In genomic region chr20:6041808-6042265, GRCh38 we compare ENCODE assay signal across 31 cellular contexts. TPM values are rescaled to one million over a fixed set of nuclear protein-coding genes. Genes with fewer than 3 reads are reported as not detected.
"Had no signal": no experiment of that assay in that cellular context is flagged by ENCODE, and none has a peak within 500 bp of the region (broad histone marks: within the 10 kb centered on the region; RNA-seq: fewer than 3 reads in every experiment).

No MANE protein-coding gene starts in this region.

- H3K27ac Mint-ChIP-seq: activated CD4-positive, alpha-beta T cell treated with anti-CD3 and anti-CD28 coated beads, Interleukin-2, amount 10 ng/mL, durations not matched to agents 7 days and 5 days; activated CD8-positive, alpha-beta T cell treated with anti-CD3 and anti-CD28 coated beads for 36 hours; activated naive CD4-positive, alpha-beta T cell treated with anti-CD3 and anti-CD28 coated beads, Interleukin-2, amount 50 U/mL, for 24 hours; activated T-helper 2 cell treated with anti-CD3 and anti-CD28 coated beads, Interferon-gamma antibody, Interleukin-2, Interleukin-4, amounts not matched to agents 10 μg/mL and 5 μg/mL and 100 μg/mL, durations not matched to agents 14 hours and 24 hours and 36 hours; effector memory CD8-positive, alpha-beta T cell; natural killer cell; neural progenitor cell; stimulated activated naive CD8-positive, alpha-beta T cell treated with anti-CD3 and anti-CD28 coated beads, Interleukin-15, Interleukin-2, amounts not matched to agents 100 ng/mL and 50 ng/mL, for 24 hours; T-helper 1 cell treated with Interleukin-12 subunit alpha and Interleukin-12 subunit beta and Interleukin-4 antibody, amounts not matched to agents 30 μg/mL and 1 μg/mL, for 36 hours; type B pancreatic cell; WTC11 had no signal

- H3K27me3 Mint-ChIP-seq: activated CD4-positive, alpha-beta T cell treated with anti-CD3 and anti-CD28 coated beads, Interleukin-2, amount 10 ng/mL, durations not matched to agents 7 days and 5 days; activated CD8-positive, alpha-beta T cell treated with anti-CD3 and anti-CD28 coated beads for 36 hours; activated naive CD4-positive, alpha-beta T cell treated with anti-CD3 and anti-CD28 coated beads, Interleukin-2, amount 50 U/mL, for 24 hours; effector memory CD8-positive, alpha-beta T cell; stimulated activated naive CD8-positive, alpha-beta T cell treated with anti-CD3 and anti-CD28 coated beads, Interleukin-15, Interleukin-2, amounts not matched to agents 100 ng/mL and 50 ng/mL, for 24 hours; type B pancreatic cell had no signal

- H3K4me3 Mint-ChIP-seq: activated CD4-positive, alpha-beta T cell treated with anti-CD3 and anti-CD28 coated beads, Interleukin-2, amount 10 ng/mL, durations not matched to agents 7 days and 5 days; activated CD8-positive, alpha-beta T cell treated with anti-CD3 and anti-CD28 coated beads for 36 hours; activated naive CD4-positive, alpha-beta T cell treated with anti-CD3 and anti-CD28 coated beads, Interleukin-2, amount 50 U/mL, for 24 hours; effector memory CD8-positive, alpha-beta T cell; natural killer cell; neural progenitor cell; stimulated activated naive CD8-positive, alpha-beta T cell treated with anti-CD3 and anti-CD28 coated beads, Interleukin-15, Interleukin-2, amounts not matched to agents 100 ng/mL and 50 ng/mL, for 24 hours; T-helper 1 cell treated with Interleukin-12 subunit alpha and Interleukin-12 subunit beta and Interleukin-4 antibody, amounts not matched to agents 30 μg/mL and 1 μg/mL, for 36 hours; type B pancreatic cell; WTC11 had no signal

- H3K36me3 Mint-ChIP-seq: natural killer cell had no signal

- H3K4me3 ChIP-seq: body of pancreas, coronary artery, heart left ventricle, left lung, lung, neural progenitor cell, right lobe of liver, skin epidermis had no signal

- H3K4me1 ChIP-seq: body of pancreas, left lung, neural progenitor cell, right lobe of liver had no signal

- DNase-seq: activated CD4-positive, alpha-beta T cell treated with anti-CD3 and anti-CD28 coated beads for 1 hour; activated CD4-positive, alpha-beta T cell treated with anti-CD3 and anti-CD28 coated beads, Interleukin-2, amount 10 ng/mL, durations not matched to agents 7 days and 5 days; activated CD8-positive, alpha-beta T cell treated with anti-CD3 and anti-CD28 coated beads for 36 hours; activated T-cell treated with anti-CD3 and anti-CD28 coated beads, Interleukin-2, amount 50 U/mL, for 48 hours; anterior cingulate cortex; body of pancreas; effector memory CD8-positive, alpha-beta T cell; erythroblast; foreskin fibroblast; heart left ventricle; left lung; mesendoderm; natural killer cell; right lobe of liver; stimulated activated CD4-positive, alpha-beta T cell treated with anti-CD3 and anti-CD28 coated beads, Interleukin-12 subunit alpha, Interleukin-12 subunit beta, amount 100 ng/mL, for 4 hours; stimulated activated CD4-positive, alpha-beta T cell treated with anti-CD3 and anti-CD28 coated beads, Interleukin-4, amount 100 ng/mL, for 1 hour; substantia nigra; T-helper 9 cell had no signal

- H3K27me3 ChIP-seq: body of pancreas, heart left ventricle, left lung, neural progenitor cell, right lobe of liver had no signal

- ATAC-seq: activated CD8-positive, alpha-beta T cell treated with anti-CD3 and anti-CD28 coated beads for 36 hours; body of pancreas; effector memory CD8-positive, alpha-beta T cell; left lung; natural killer cell had no signal

- H3K9me3 ChIP-seq: body of pancreas, heart left ventricle, left lung, right lobe of liver had no signal

- H3K9me3 Mint-ChIP-seq: activated CD4-positive, alpha-beta T cell treated with anti-CD3 and anti-CD28 coated beads, Interleukin-2, amount 10 ng/mL, durations not matched to agents 7 days and 5 days; activated CD8-positive, alpha-beta T cell treated with anti-CD3 and anti-CD28 coated beads for 36 hours; activated naive CD4-positive, alpha-beta T cell treated with anti-CD3 and anti-CD28 coated beads, Interleukin-2, amount 50 U/mL, for 24 hours; activated T-helper 2 cell treated with anti-CD3 and anti-CD28 coated beads, Interferon-gamma antibody, Interleukin-2, Interleukin-4, amounts not matched to agents 10 μg/mL and 5 μg/mL and 100 μg/mL, durations not matched to agents 14 hours and 24 hours and 36 hours; effector memory CD8-positive, alpha-beta T cell; natural killer cell; neural progenitor cell; stimulated activated naive CD8-positive, alpha-beta T cell treated with anti-CD3 and anti-CD28 coated beads, Interleukin-15, Interleukin-2, amounts not matched to agents 100 ng/mL and 50 ng/mL, for 24 hours; T-helper 1 cell treated with Interleukin-12 subunit alpha and Interleukin-12 subunit beta and Interleukin-4 antibody, amounts not matched to agents 30 μg/mL and 1 μg/mL, for 36 hours; type B pancreatic cell; WTC11 had no signal

- FAIRE-seq: TTC549 had no signal

- H3K4me1 Mint-ChIP-seq: activated CD4-positive, alpha-beta T cell treated with anti-CD3 and anti-CD28 coated beads, Interleukin-2, amount 10 ng/mL, durations not matched to agents 7 days and 5 days; activated naive CD4-positive, alpha-beta T cell treated with anti-CD3 and anti-CD28 coated beads, Interleukin-2, amount 50 U/mL, for 24 hours; natural killer cell had no signal

- H3K27ac ChIP-seq: body of pancreas, coronary artery, heart left ventricle, left lung, neural progenitor cell, right lobe of liver, skin epidermis had no signal

RNA-seq across cellular contexts. Expression of gene LRRN4, which starts 12.0 kb away (rescaled TPM):
- total RNA-seq: activated CD4-positive, alpha-beta T cell treated with anti-CD3 and anti-CD28 coated beads, Interleukin-2, amount 10 ng/mL, durations not matched to agents 7 days and 5 days; activated CD8-positive, alpha-beta T cell treated with anti-CD3 and anti-CD28 coated beads for 36 hours; activated T-helper 2 cell treated with anti-CD3 and anti-CD28 coated beads, Interferon-gamma antibody, Interleukin-2, Interleukin-4, amounts not matched to agents 10 μg/mL and 5 μg/mL and 100 μg/mL, durations not matched to agents 14 hours and 24 hours and 36 hours; cerebellum; mononuclear cell; natural killer cell had no signal
- polyA plus RNA-seq: heart left ventricle had no signal
